ENCODE assay signal across 21 cellular contexts in genomic region chr3:67289626-67290025, GRCh38.
"Had no signal": no experiment of that assay in that cellular context is flagged by ENCODE, and none has a peak within 500 bp of the region (broad histone marks: within the 10 kb centered on the region; RNA-seq: fewer than 3 reads in every experiment).

No MANE protein-coding gene starts in this region.

- H3K27me3 ChIP-seq: brain microvascular endothelial cell, cardiac muscle cell had no signal

- H3K4me3 ChIP-seq: cardiac muscle cell, SK-N-MC had no signal

- H3K27ac ChIP-seq: brain microvascular endothelial cell, cardiac muscle cell, SK-N-MC had no signal

- H3K27me3 Mint-ChIP-seq: activated B cell treated with CpG ODN at 0.5 μM for 24 hours; activated CD4-positive, alpha-beta memory T cell treated with anti-CD3 and anti-CD28 coated beads, Interleukin-2, amount 10 ng/mL, durations not matched to agents 7 days and 5 days; activated naive CD8-positive, alpha-beta T cell treated with anti-CD3 and anti-CD28 coated beads, Interleukin-2, amount 10 ng/mL, durations not matched to agents 7 days and 5 days; T-cell had no signal

- H3K4me1 Mint-ChIP-seq: activated CD4-positive, alpha-beta memory T cell treated with anti-CD3 and anti-CD28 coated beads, Interleukin-2, amount 10 ng/mL, durations not matched to agents 7 days and 5 days; activated naive CD8-positive, alpha-beta T cell treated with anti-CD3 and anti-CD28 coated beads, Interleukin-2, amount 10 ng/mL, durations not matched to agents 7 days and 5 days; T-cell had no signal

- H3K36me3 ChIP-seq: brain microvascular endothelial cell, cardiac muscle cell had no signal

- DNase-seq: activated B cell treated with CpG ODN at 0.5 μM for 24 hours; activated CD4-positive, alpha-beta memory T cell treated with anti-CD3 and anti-CD28 coated beads, Interleukin-2, amount 10 ng/mL, durations not matched to agents 7 days and 5 days; activated CD4-positive, alpha-beta T cell treated with anti-CD3 and anti-CD28 coated beads, Interleukin-2, amount 50 U/mL, for 1 hour; activated naive CD4-positive, alpha-beta T cell treated with anti-CD3 and anti-CD28 coated beads, Interleukin-2, amount 50 U/mL, for 16 hours; activated naive CD8-positive, alpha-beta T cell treated with anti-CD3 and anti-CD28 coated beads, Interleukin-2, amount 10 ng/mL, durations not matched to agents 7 days and 5 days; activated T-cell treated with anti-CD3 and anti-CD28 coated beads for 4 hours; brain microvascular endothelial cell; Kasumi-1; KBM-7; NCI-H1092; NCI-H1417; NCI-H1930; NCI-H2171 treated with DMSO at 0.1 percent for 48 hours; NCI-H226; NCI-H526; NCI-H774; T-cell; T-helper 2 cell; T1000 had no signal

- H3K4me3 Mint-ChIP-seq: activated B cell treated with CpG ODN at 0.5 μM for 24 hours; activated CD4-positive, alpha-beta memory T cell treated with anti-CD3 and anti-CD28 coated beads, Interleukin-2, amount 10 ng/mL, durations not matched to agents 7 days and 5 days; activated naive CD8-positive, alpha-beta T cell treated with anti-CD3 and anti-CD28 coated beads, Interleukin-2, amount 10 ng/mL, durations not matched to agents 7 days and 5 days; T-cell had no signal

- ATAC-seq: T-cell had no signal

- H3K9me3 Mint-ChIP-seq: activated B cell treated with CpG ODN at 0.5 μM for 24 hours; activated CD4-positive, alpha-beta memory T cell treated with anti-CD3 and anti-CD28 coated beads, Interleukin-2, amount 10 ng/mL, durations not matched to agents 7 days and 5 days; T-cell had no signal

- H3K36me3 Mint-ChIP-seq: activated naive CD8-positive, alpha-beta T cell treated with anti-CD3 and anti-CD28 coated beads, Interleukin-2, amount 10 ng/mL, durations not matched to agents 7 days and 5 days; T-cell had no signal

- H3K27ac Mint-ChIP-seq: activated B cell treated with CpG ODN at 0.5 μM for 24 hours; activated CD4-positive, alpha-beta memory T cell treated with anti-CD3 and anti-CD28 coated beads, Interleukin-2, amount 10 ng/mL, durations not matched to agents 7 days and 5 days; activated naive CD8-positive, alpha-beta T cell treated with anti-CD3 and anti-CD28 coated beads, Interleukin-2, amount 10 ng/mL, durations not matched to agents 7 days and 5 days; T-cell had no signal
